In genomic region chr22:29343313-29343805, GRCh38 we compare ENCODE assay signal across 7 cellular contexts. TPM values are rescaled to one million over a fixed set of nuclear protein-coding genes. Genes with fewer than 3 reads are reported as not detected.
A peak's percentile ranks its signal among the peaks of the same experiment; 100 is the strongest.
DNase-seq lines count a peak whose midpoint lies in the region; ATAC-seq, FAIRE-seq and TF ChIP-seq lines count a peak whose summit lies in the region.

No MANE protein-coding gene starts in this region.

- no peak overlapping the region for H3K4me3 ChIP-seq in pancreas

- no peak for TF ChIP-seq CTCF in pancreas (IDR thresholded peaks at IDR 0.05)

- FAIRE-seq in pancreas (lab: Jason Lieb, UNC): no peak

- H3K36me3 ChIP-seq in pancreas: peaks cover 3 to 43% (median 9%) of the 10 kb centered on the region in 3 donors

- peak overlapping the region; percentile 54 for H3K27ac ChIP-seq in epithelial cell of prostate
- H3K27ac ChIP-seq in pancreas: peak overlapping the region; percentile 63 to 71 (median 68)

- H3K9me3 ChIP-seq in pancreas: no peaks in the 10 kb centered on the region

- intact Hi-C loops in pancreas (cut with DNase I): no loop called here

- no peak for TF ChIP-seq POLR2A in GM18505 (IDR thresholded peaks at IDR 0.05; ENCODE audit: borderline replicate concordance, extremely low read depth, insufficient read depth, insufficient read length)

- H3K27me3 ChIP-seq in pancreas: no peaks in the 10 kb centered on the region

- peaks cover 29 to 31% (median 31%) of the 10 kb centered on the region in 3 donors for H3K4me1 ChIP-seq in pancreas

- DNase-seq in G401 (ENCODE audit: low spot score) (peak; percentile 51), NCI-H345 (lab: John Stamatoyannopoulos, UW) (peak; percentile 52), epithelial cell of prostate (ENCODE audit: low read depth, low spot score) (peak; percentile 33), pancreas (peak; percentile 78 to 94 (median 88)), GM19238 (ENCODE audit: insufficient read length, low spot score) (no peak), dedifferentiated amniotic fluid mesenchymal stem cell (ENCODE audit: extremely low spot score) (no peak)

- WGBS in pancreas, 2 donors: 54 to 57% methylated on average over 7 of the region's 7 CpGs

- in situ Hi-C loops in G401 (cut with HindIII; ENCODE audit: low sequenced_read_pairs): no loop called here

- ATAC-seq in pancreas (peak; percentile 82 to 85 (median 84)), GM18505 (IDR thresholded peaks at IDR 0.05; ENCODE audit: unreplicated experiment) (no peak)

RNA-seq across cellular contexts. Expression of gene RASL10A, which starts 27.9 kb away (rescaled TPM):
- 3.0 and 9.6 TPM in 2 replicates for total RNA-seq in G401 (2014; rRNA removed; shearing (Covaris generic))
- total RNA-seq in pancreas: under 1 TPM; 0.24 to 0.61 (median 0.50) TPM
- polyA plus RNA-seq in pancreas: 1 to 10 TPM; 3.7 to 4.4 TPM

RNA-seq across cellular contexts. Expression of gene GAS2L1, which starts 36.9 kb away (rescaled TPM):
- 13.2 and 26.3 TPM in 2 replicates for total RNA-seq in G401 (2014; rRNA removed; shearing (Covaris generic))
- 10 to 100 TPM in 1 of 6 donors, 1 to 10 TPM in 5; 5.2 to 10.7 (median 7.8) TPM for total RNA-seq in pancreas
- polyA plus RNA-seq in pancreas: 10 to 100 TPM; 11.7 to 13.6 TPM

RNA-seq across cellular contexts. Expression of gene AP1B1, which starts 45.0 kb away (rescaled TPM):
- 70.0 and 88.7 TPM in 2 replicates for total RNA-seq in G401 (2014; rRNA removed; shearing (Covaris generic))
- total RNA-seq in pancreas: 10 to 100 TPM; 27.5 to 49.9 (median 40.7) TPM
- polyA plus RNA-seq in pancreas: 10 to 100 TPM; 28.3 to 31.7 TPM

Comparison
In these comparisons a context has a peak if more than half of its experiments do, and no peak if none do; other contexts are left out.
1. DNase-seq: peak in G401 (single experiment), NCI-H345 (single experiment), epithelial cell of prostate (single experiment) and pancreas (6 of 6); none in GM19238 (single experiment) and dedifferentiated amniotic fluid mesenchymal stem cell (single experiment).